Comparison of ENCODE assay signal across 1 cellular context in genomic region chr12:6529291-6529737, GRCh38.
TF ChIP-seq lines count a peak whose summit lies in the region.

No MANE protein-coding gene starts in this region.

TF ChIP-seq in HepG2, 621 proteins besides CTCF, POLR2A, EP300 and RAD21:
- TF ChIP-seq ZBTB14 (CRISPR knock-in tag; IDR thresholded peaks at IDR 0.05): no peak
- no peak for TF ChIP-seq ZNF501 (CRISPR knock-in tag; IDR thresholded peaks at IDR 0.05)
- TF ChIP-seq NR2F1 (CRISPR knock-in tag; IDR thresholded peaks at IDR 0.05): no peak
- TF ChIP-seq, protein P1, sequence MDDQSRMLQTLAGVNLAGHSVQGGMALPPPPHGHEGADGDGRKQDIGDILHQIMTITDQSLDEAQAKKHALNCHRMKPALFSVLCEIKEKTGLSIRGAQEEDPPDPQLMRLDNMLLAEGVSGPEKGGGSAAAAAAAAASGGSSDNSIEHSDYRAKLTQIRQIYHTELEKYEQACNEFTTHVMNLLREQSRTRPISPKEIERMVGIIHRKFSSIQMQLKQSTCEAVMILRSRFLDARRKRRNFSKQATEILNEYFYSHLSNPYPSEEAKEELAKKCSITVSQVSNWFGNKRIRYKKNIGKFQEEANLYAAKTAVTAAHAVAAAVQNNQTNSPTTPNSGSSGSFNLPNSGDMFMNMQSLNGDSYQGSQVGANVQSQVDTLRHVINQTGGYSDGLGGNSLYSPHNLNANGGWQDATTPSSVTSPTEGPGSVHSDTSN (CRISPR knock-in tag; IDR thresholded peaks at IDR 0.05; ENCODE audit: borderline replicate concordance): no peak
- TF ChIP-seq ZHX1 (CRISPR knock-in tag; IDR thresholded peaks at IDR 0.05; ENCODE audit: low read depth): no peak
- peak; percentile 59 for TF ChIP-seq AGO2 (optimal IDR thresholded peaks at IDR 0.05; ENCODE audit: low read depth, low read length)
- no peak for TF ChIP-seq NR2C2 (CRISPR knock-in tag; IDR thresholded peaks at IDR 0.05; ENCODE audit: borderline replicate concordance)
- no peak for TF ChIP-seq NFYB (CRISPR knock-in tag; IDR thresholded peaks at IDR 0.05)
- TF ChIP-seq ZNF317 (CRISPR knock-in tag; IDR thresholded peaks at IDR 0.05): no peak
- TF ChIP-seq AGO1 (IDR thresholded peaks at IDR 0.05; ENCODE audit: low read depth, low read length, poor library complexity, severe bottlenecking): no peak
- TF ChIP-seq RFXAP (CRISPR knock-in tag; IDR thresholded peaks at IDR 0.05; ENCODE audit: borderline replicate concordance): no peak
- TF ChIP-seq ZNF276 (CRISPR knock-in tag; IDR thresholded peaks at IDR 0.05; ENCODE audit: low read depth): no peak
- peak; percentile 76 for TF ChIP-seq MAFF (IDR thresholded peaks at IDR 0.05; ENCODE audit: low read depth, low read length)
- TF ChIP-seq MAFK (conservative IDR thresholded peaks at IDR 0.05 in 1 of 2, IDR thresholded peaks at IDR 0.05 in 1 of 2; ENCODE audit: low read length in 2 of 2): peak; percentile 65 to 90
- no peak for TF ChIP-seq ZNF274 (CRISPR knock-in tag; IDR thresholded peaks at IDR 0.05)
- TF ChIP-seq PAWR (CRISPR knock-in tag; IDR thresholded peaks at IDR 0.05; ENCODE audit: borderline replicate concordance): no peak
- no peak for TF ChIP-seq ZNF879 (CRISPR knock-in tag; IDR thresholded peaks at IDR 0.05)
- no peak for TF ChIP-seq ADNP (CRISPR knock-in tag; IDR thresholded peaks at IDR 0.05)
